In the genomic region with DNA sequence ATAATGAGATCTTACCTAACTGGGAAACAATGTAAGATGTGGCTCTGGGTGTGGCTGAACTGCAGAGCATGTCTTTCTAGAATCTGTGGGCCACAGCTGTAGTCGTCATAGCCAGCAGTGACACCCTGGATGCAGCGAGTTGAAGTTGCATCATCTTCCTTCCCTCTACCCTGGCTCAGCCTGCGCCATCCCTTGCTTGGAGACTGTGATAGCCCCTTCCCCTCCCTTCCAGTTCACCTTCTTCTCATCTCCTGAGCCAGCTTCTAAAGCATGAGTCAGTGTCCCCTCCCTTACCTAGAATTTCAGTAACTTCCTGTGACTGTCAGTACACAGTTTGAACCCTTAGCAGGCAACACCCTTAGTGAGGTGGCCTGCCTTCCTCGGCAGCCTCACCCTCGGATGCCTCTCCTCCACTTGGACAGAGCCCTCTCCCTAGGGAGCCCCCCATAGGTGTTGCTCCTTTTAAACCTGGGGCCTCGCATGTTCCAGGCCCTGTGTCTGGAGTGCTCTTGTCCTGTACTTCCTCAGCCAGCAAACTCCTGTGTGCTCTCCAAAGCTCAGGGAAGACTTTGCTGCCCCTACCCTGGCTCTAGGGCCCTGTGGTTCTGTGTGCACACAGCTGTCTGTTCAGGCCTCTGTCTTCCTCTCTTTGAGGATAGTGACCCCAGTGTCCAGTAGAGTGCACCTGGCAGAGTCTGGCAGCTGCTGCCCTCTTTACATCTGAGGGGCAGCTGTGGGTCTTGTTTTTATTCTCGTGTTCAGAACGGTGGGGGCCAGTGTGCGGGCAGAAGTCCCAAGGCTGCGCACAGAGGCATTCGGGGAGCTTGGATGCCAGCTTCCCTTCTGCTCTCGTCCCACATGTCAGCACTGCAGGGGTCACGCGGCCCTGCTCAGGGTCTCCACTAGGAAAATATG, we compare ENCODE assay signal across 9 cellular contexts. TPM values are rescaled to one million over a fixed set of nuclear protein-coding genes. Genes with fewer than 3 reads are reported as not detected.
A peak's percentile ranks its signal among the peaks of the same experiment; 100 is the strongest.
DNase-seq lines count a peak whose midpoint lies in the region; ATAC-seq, FAIRE-seq and TF ChIP-seq lines count a peak whose summit lies in the region.
"Had no signal": no experiment of that assay in that cellular context is flagged by ENCODE, and none has a peak within 500 bp of the region (broad histone marks: within the 10 kb centered on the region; RNA-seq: fewer than 3 reads in every experiment).

No MANE protein-coding gene starts in this region.

- H3K9me2 ChIP-seq in GM23338 (ENCODE audit: insufficient read depth) (no peaks in the 10 kb centered on the region), PC-9 (ENCODE audit: insufficient read depth) (no peaks in the 10 kb centered on the region)

- H3K79me2 ChIP-seq in GM23338 (replicated peaks; ENCODE audit: insufficient read depth) (peaks cover 10% of the 10 kb centered on the region), PC-9 (ENCODE audit: low read depth) (0 out of 2 replicates have a peak, but pooled peaks cover 13% of the 10 kb centered on the region), K562 (ENCODE audit: control insufficient read depth, insufficient read depth, low read length) (no peaks in the 10 kb centered on the region; the same call in 2 of the 3 replicates)
- H3K79me2 ChIP-seq: parathyroid adenoma had no signal

- H3K4me3 Mint-ChIP-seq in GM23338: no peak overlapping the region
- no peak overlapping the region for H3K4me3 Mint-ChIP-seq in osteocyte (ENCODE audit: unreplicated experiment)

- no peaks in the 10 kb centered on the region for H3K9me1 ChIP-seq in K562 (ENCODE audit: control insufficient read depth, insufficient read depth, low read length)

- in situ Hi-C loops in K562 (cut with MboI): no loop called here

- no peak for TF ChIP-seq CTCF in GM23338 (conservative IDR thresholded peaks at IDR 0.05; ENCODE audit: low read depth in 2 of 2)
- no peak for TF ChIP-seq CTCF in PC-9 (conservative IDR thresholded peaks at IDR 0.05)
- no peak for TF ChIP-seq CTCF in K562 (IDR thresholded peaks at IDR 0.05 in 2 of 3, conservative IDR thresholded peaks at IDR 0.05 in 1 of 3; ENCODE audit: insufficient read depth in 2 of 3, low read depth in 1 of 3, low read length in 3 of 3)
- no peak for TF ChIP-seq CTCF in osteocyte (IDR thresholded peaks at IDR 0.05)

- H3K36me3 Mint-ChIP-seq in GM23338 (ENCODE audit: low read depth): peaks cover 84% of the 10 kb centered on the region
- H3K36me3 Mint-ChIP-seq in osteocyte (ENCODE audit: unreplicated experiment): peaks cover 47% of the 10 kb centered on the region

- H3K27ac Mint-ChIP-seq in GM23338 (peak overlapping the region; percentile 43; the same call in 1 of the 2 replicates), osteocyte (ENCODE audit: unreplicated experiment) (no peak overlapping the region)

- no peaks in the 10 kb centered on the region for H3F3A ChIP-seq in GM23338 (replicated peaks; ENCODE audit: low read depth)
- H3F3A ChIP-seq in PC-9 (ENCODE audit: insufficient read depth, low read depth): peaks cover 16% of the 10 kb centered on the region

- H3K9ac ChIP-seq in K562 (ENCODE audit: insufficient read depth in 1 of 2, low read depth in 2 of 2, low read length in 2 of 2): no peak overlapping the region
- H3K9ac ChIP-seq: parathyroid adenoma had no signal

- TF ChIP-seq POLR2A in K562 (conservative IDR thresholded peaks at IDR 0.05): no peak

- H3K4me3 ChIP-seq in GM23338: no peak overlapping the region
- no peak overlapping the region for H3K4me3 ChIP-seq in PC-9
- H3K4me3 ChIP-seq in K562: no peak overlapping the region

- H3K4me1 ChIP-seq in GM23338 (ENCODE audit: insufficient read depth) (no peaks in the 10 kb centered on the region), PC-9 (replicated peaks; ENCODE audit: insufficient read depth) (peaks cover 26% of the 10 kb centered on the region), K562 (replicated peaks in 1 of 2; ENCODE audit: control insufficient read depth in 2 of 2, insufficient read depth in 2 of 2, low read length in 2 of 2) (peaks cover 0 to 12% of the 10 kb centered on the region in 2 experiments; a peak in 2 of 5 replicates)
- H3K4me1 ChIP-seq: parathyroid adenoma had no signal

- H3K9me3 Mint-ChIP-seq in GM23338: no peaks in the 10 kb centered on the region
- H3K9me3 Mint-ChIP-seq in osteocyte (ENCODE audit: unreplicated experiment): no peaks in the 10 kb centered on the region

- TF ChIP-seq EP300 in K562 (IDR thresholded peaks at IDR 0.05; ENCODE audit: low read length): peak; percentile 27

- no peaks in the 10 kb centered on the region for H3K4me1 Mint-ChIP-seq in GM23338
- no peaks in the 10 kb centered on the region for H3K4me1 Mint-ChIP-seq in osteocyte (ENCODE audit: unreplicated experiment)

- H3K4me2 ChIP-seq in GM23338 (no peak overlapping the region), PC-9 (peak overlapping the region; percentile 57), K562 (ENCODE audit: insufficient read depth, low read length) (no peak overlapping the region)

- H4K20me1 ChIP-seq in GM23338 (replicated peaks; ENCODE audit: insufficient read depth) (peaks cover 23% of the 10 kb centered on the region), PC-9 (ENCODE audit: insufficient read depth) (no peaks in the 10 kb centered on the region), K562 (replicated peaks; ENCODE audit: control insufficient read depth, insufficient read depth, low read length) (0 out of 2 replicates have a peak, but pooled peaks cover 2% of the 10 kb centered on the region)

- H3K27me3 ChIP-seq in GM23338 (ENCODE audit: insufficient read depth): no peaks in the 10 kb centered on the region
- H3K27me3 ChIP-seq in PC-9 (ENCODE audit: insufficient read depth, low read depth): no peaks in the 10 kb centered on the region
- no peaks in the 10 kb centered on the region for H3K27me3 ChIP-seq in K562 (ENCODE audit: control insufficient read depth in 2 of 2, insufficient read depth in 2 of 2, low read length in 2 of 2)

- H3K36me3 ChIP-seq in GM23338 (ENCODE audit: insufficient read depth) (peaks cover 30% of the 10 kb centered on the region), PC-9 (ENCODE audit: low read depth) (no peaks in the 10 kb centered on the region), K562 (ENCODE audit: control insufficient read depth, insufficient read depth, low read length) (peaks cover 89% of the 10 kb centered on the region)

- H3K9me3 ChIP-seq in PC-9 (ENCODE audit: insufficient read depth, low read depth): no peaks in the 10 kb centered on the region
- no peaks in the 10 kb centered on the region for H3K9me3 ChIP-seq in K562 (replicated peaks; ENCODE audit: control insufficient read depth, insufficient read depth, low read depth, low read length)

- TF ChIP-seq RAD21 in K562 (CRISPR knock-in tag; conservative IDR thresholded peaks at IDR 0.05 in 1 of 2, IDR thresholded peaks at IDR 0.05 in 1 of 2): no peak

- 82% methylated on average over 13 of the region's 14 CpGs for WGBS in K562 (ENCODE audit: insufficient coverage, low coverage, missing lambda C conversion rate)

- peaks cover 4% of the 10 kb centered on the region for H3K27me3 Mint-ChIP-seq in GM23338 (ENCODE audit: insufficient read depth, low read depth, poor library complexity)
- no peaks in the 10 kb centered on the region for H3K27me3 Mint-ChIP-seq in osteocyte (ENCODE audit: unreplicated experiment)

- H3K27ac ChIP-seq in GM23338 (ENCODE audit: low read depth) (no peak overlapping the region), PC-9 (peak overlapping the region; percentile 86), K562 (ENCODE audit: extremely low read depth, low read depth, low read length) (peak overlapping the region; percentile 46; the same call in 2 of the 3 replicates)
- H3K27ac ChIP-seq: parathyroid adenoma had no signal

- no peak for DNase-seq in GM23338 (ENCODE audit: low spot score)
- DNase-seq in PC-9: peak; percentile 79 to 93
- peak in 3 of 4 experiments; percentile 28 to 36 (median 30) for DNase-seq in K562 (ENCODE audit: extremely low read depth in 1 of 4, low spot score in 3 of 4)
- peak; percentile 57 for DNase-seq in osteocyte (ENCODE audit: extremely low spot score, unreplicated experiment)
- DNase-seq in stimulated activated CD8-positive, alpha-beta memory T cell treated with anti-CD3 and anti-CD28 coated beads, Interleukin-4, amount 100 ng/mL, for 48 hours: no peak
- DNase-seq: OCI-M1 had no signal

- H2AFZ ChIP-seq in GM23338: no peak overlapping the region
- H2AFZ ChIP-seq in PC-9: no peak overlapping the region
- no peak overlapping the region for H2AFZ ChIP-seq in K562 (ENCODE audit: low read depth, low read length)
- H2AFZ ChIP-seq: parathyroid adenoma had no signal

- intact Hi-C loops in PC-9 (cut with micrococcal nuclease; ENCODE audit: unreplicated experiment) (loop anchor here (1.0 to 2.0 kb wide), 3 partner anchors 23 to 82 kb away; partner anchors contain the start of gene GRPEL1), K562 (cut with micrococcal nuclease) (no loop called here)

- POLR2A ChIA-PET in PC-9 (lab: Charles Lee; ENCODE audit: unreplicated experiment) (no interaction called here), K562 (lab: Yijun Ruan, JAX) (interaction anchor here (0.7 to 1.8 kb wide), 7 partner anchors 12 to 83 kb away, joined by 3 to 7 read pairs (median 4); no protein-coding TSS in a partner anchor)

- CTCF ChIA-PET in PC-9 (lab: Charles Lee): interaction anchor here (1.0 kb wide), 1 partner anchor 43 kb away, joined by 3 read pairs; a partner anchor contains a TSS
- CTCF ChIA-PET in K562 (lab: Yijun Ruan, JAX; ENCODE audit: low intra/inter-chr PET ratio): no interaction called here

- peak; percentile 57 for FAIRE-seq in K562 (lab: Jason Lieb, UNC)

- TSS peak; percentile 38 for BruUV-seq in PC-9 (replicated peaks; lab: Mats Ljungman, UMichigan)
- BruUV-seq in K562 (replicated peaks; lab: Mats Ljungman, UMichigan): no TSS peak

- no peak for ATAC-seq in GM23338
- ATAC-seq in K562: peak; percentile 89
- ATAC-seq in GM21515 (IDR thresholded peaks at IDR 0.05; ENCODE audit: unreplicated experiment): no peak
- ATAC-seq in GM18867 (IDR thresholded peaks at IDR 0.05; ENCODE audit: unreplicated experiment): no peak

RNA-seq across cellular contexts. Expression of gene TADA2B, which starts 43.7 kb away (rescaled TPM):
- 11.4 and 12.0 TPM in 2 replicates for total RNA-seq in GM23338 (2014; rRNA removed; shearing (Covaris generic))
- polyA plus RNA-seq in GM23338 (2016; fragmentation: Nextera tagmentation; extraction: Ambion mirVana) (3.0 and 3.6 TPM in 2 replicates), K562 (2011; rRNA removed) (3.8 and 4.2 TPM in 2 replicates), K562 (2014; fragmentation: Illumina TruSeq; extraction: Trizol) (9.2 and 11.8 TPM in 2 replicates), K562 (2014; fragmentation: Nextera tagmentation; extraction: Ambion mirVana) (under 1 TPM; 0.55 to 0.81 TPM), K562 (2014; rRNA removed) (7.4 and 7.7 TPM in 2 replicates)
- total RNA-seq in PC-9 (2021) (9.5 and 9.6 TPM in 2 replicates), K562 (2014; rRNA removed) (8.6 and 11.5 TPM in 2 replicates), K562 (2014; rRNA removed; fragmentation: Illumina TruSeq; extraction: Trizol) (6.3 and 7.5 TPM in 2 replicates), K562 (2015; rRNA removed; fragmentation: Illumina TruSeq; extraction: Trizol) (10.4 and 10.9 TPM in 2 replicates), K562 (2021) (11.9 and 12.2 TPM in 2 replicates), osteocyte (16.5 and 21.4 TPM in 2 replicates)
- total RNA-seq in K562 (2011; cell fraction: chromatin; rRNA removed; ENCODE audit: low replicate concordance): 12.9 and 18.0 TPM in 2 replicates
- total RNA-seq in K562 (2011; cell fraction: nucleolus; rRNA removed): 10.0 and 11.0 TPM in 2 replicates
- 11.2 and 11.5 TPM in 2 replicates for total RNA-seq in K562 (2011; cell fraction: nucleoplasm; rRNA removed)
- polyA plus RNA-seq in K562 (2011; cell fraction: cytosol; rRNA removed): 4.6 and 5.4 TPM in 2 replicates
- 4.7 and 8.2 TPM in 2 replicates for polyA plus RNA-seq in K562 (2011; cell fraction: nucleus; rRNA removed)
- 10.8 and 12.4 TPM in 2 replicates for polyA plus RNA-seq in K562 (2012)
- polyA minus RNA-seq in K562 (2011; rRNA and poly(A)+ RNA removed): 4.9 and 5.9 TPM in 2 replicates
- polyA minus RNA-seq in K562 (2011; cell fraction: cytosol; rRNA and poly(A)+ RNA removed): 5.5 and 5.6 TPM in 2 replicates
- 3.8 and 6.1 TPM in 2 replicates for polyA minus RNA-seq in K562 (2011; cell fraction: nucleus; rRNA and poly(A)+ RNA removed)

Comparison
In these comparisons a context has a peak if more than half of its experiments do, and no peak if none do; other contexts are left out.
1. DNase-seq: peak in PC-9 (2 of 2), K562 (3 of 4) and osteocyte (single experiment); none in GM23338 (single experiment) and stimulated activated CD8-positive, alpha-beta memory T cell treated with anti-CD3 and anti-CD28 coated beads, Interleukin-4, amount 100 ng/mL, for 48 hours (single experiment).